ENCODE assay signal across 5 cellular contexts in genomic region chr2:159535261-159535660, GRCh38.
A peak's percentile ranks its signal among the peaks of the same experiment; 100 is the strongest.
DNase-seq lines count a peak whose midpoint lies in the region; ATAC-seq, FAIRE-seq and TF ChIP-seq lines count a peak whose summit lies in the region.
"Not testable (repeated sequence)": the region's sequence is repeated elsewhere in the genome, so short reads cannot be mapped to it uniquely, and the experiment has no call there.

No MANE protein-coding gene starts in this region.

- not testable (repeated sequence) for ATAC-seq in K562, HepG2

- not testable (repeated sequence) for H4K20me1 ChIP-seq in K562 (replicated peaks; ENCODE audit: control insufficient read depth, insufficient read depth, low read length); HepG2 (ENCODE audit: insufficient read depth, low read length)

- H3K9me3 ChIP-seq in K562 (replicated peaks; ENCODE audit: control insufficient read depth, insufficient read depth, low read depth, low read length); HepG2 (ENCODE audit: low read length); neutrophil: not testable (repeated sequence)

- 75% methylated on average over 4 of the region's 4 CpGs for whole genome bisulfite sequencing in K562 (ENCODE audit: insufficient coverage, low coverage, missing lambda C conversion rate)
- 81% methylated on average over 4 of the region's 4 CpGs for WGBS in HepG2 (ENCODE audit: low lambda C conversion rate)

- H3K9ac ChIP-seq in K562 (ENCODE audit: insufficient read depth in 1 of 2, low read depth in 2 of 2, low read length in 2 of 2); HepG2 (ENCODE audit: insufficient read depth, low read depth, low read length): not testable (repeated sequence)

- not testable (repeated sequence) for H2AFZ ChIP-seq in K562 (ENCODE audit: low read depth, low read length); HepG2 (ENCODE audit: low read length)

- BruUV-seq in K562 (replicated peaks; lab: Mats Ljungman, UMichigan); HepG2 (replicated peaks; lab: Mats Ljungman, UMichigan): not testable (repeated sequence)

- not testable (repeated sequence) for TF ChIP-seq CTCF in K562 (IDR thresholded peaks at IDR 0.05 in 2 of 3, conservative IDR thresholded peaks at IDR 0.05 in 1 of 3; ENCODE audit: insufficient read depth in 2 of 3, low read depth in 1 of 3, low read length in 3 of 3); HepG2 (CRISPR knock-in tag; IDR thresholded peaks at IDR 0.05); neutrophil (IDR thresholded peaks at IDR 0.05)

- H3K79me2 ChIP-seq in K562 (ENCODE audit: control insufficient read depth, insufficient read depth, low read length); HepG2 (ENCODE audit: insufficient read depth, low read length): not testable (repeated sequence)

- H3K27me3 ChIP-seq in K562 (ENCODE audit: control insufficient read depth in 2 of 2, insufficient read depth in 2 of 2, low read length in 2 of 2); HepG2 (ENCODE audit: control insufficient read depth in 1 of 2, insufficient read depth in 2 of 2, low read length in 2 of 2); neutrophil: not testable (repeated sequence)

- H3K4me3 ChIP-seq in K562; HepG2 (replicated peaks in 1 of 3; ENCODE audit: insufficient read depth in 1 of 3, low read depth in 2 of 3, low read length in 3 of 3); neutrophil (ENCODE audit: low read depth in 1 of 2, low read length in 1 of 2): not testable (repeated sequence)

- CTCF ChIA-PET in K562 (lab: Yijun Ruan, JAX; ENCODE audit: low intra/inter-chr PET ratio); HepG2 (lab: Yijun Ruan, JAX; ENCODE audit: low intra/inter-chr PET ratio, low total read pairs): not testable (repeated sequence)

- peak; percentile 27 for FAIRE-seq in A204.1 (lab: Jason Lieb, UNC)
- peak; percentile 7 for FAIRE-seq in TTC549 (lab: Jason Lieb, UNC)
- not testable (repeated sequence) for FAIRE-seq in K562 (lab: Jason Lieb, UNC); HepG2 (lab: Jason Lieb, UNC)

- not testable (repeated sequence) for TF ChIP-seq POLR2A in K562 (conservative IDR thresholded peaks at IDR 0.05); HepG2 (IDR thresholded peaks at IDR 0.05; ENCODE audit: insufficient read depth in 1 of 2, low read depth in 2 of 2, low read length in 2 of 2)

- intact Hi-C loops in K562 (cut with micrococcal nuclease); HepG2 (cut with micrococcal nuclease; ENCODE audit: unreplicated experiment): not testable (repeated sequence)

- H3K27ac ChIP-seq in K562 (ENCODE audit: extremely low read depth, low read depth, low read length); HepG2 (ENCODE audit: extremely low read length, insufficient read depth, low read length): not testable (repeated sequence)
- H3K27ac ChIP-seq in neutrophil = peak overlapping the region; percentile 49

- POLR2A ChIA-PET in K562 (lab: Yijun Ruan, JAX) (interaction anchor here (0.6 to 1.0 kb wide), 3 partner anchors 9 to 80 kb away, joined by 3 read pairs; no protein-coding TSS in a partner anchor), HepG2 (lab: Yijun Ruan, JAX) (interaction anchor here (1.4 kb wide), 1 partner anchor 177 kb away, joined by 3 read pairs; the partner anchor contains the start of gene MARCHF7)

- TF ChIP-seq RAD21 in K562 (CRISPR knock-in tag; conservative IDR thresholded peaks at IDR 0.05 in 1 of 2, IDR thresholded peaks at IDR 0.05 in 1 of 2); HepG2 (CRISPR knock-in tag; IDR thresholded peaks at IDR 0.05): not testable (repeated sequence)

- H3K36me3 ChIP-seq in K562 (ENCODE audit: control insufficient read depth, insufficient read depth, low read length); HepG2 (replicated peaks in 1 of 2; ENCODE audit: control insufficient read depth in 1 of 2, insufficient read depth in 2 of 2, low read length in 2 of 2); neutrophil: not testable (repeated sequence)

- in situ Hi-C loops in K562 (cut with MboI); HepG2 (cut with HindIII; ENCODE audit: extremely low pct_ligation_motif_present, low pct_unique_long_range_greater_than_20kb): not testable (repeated sequence)

- TF ChIP-seq EP300 in K562 (IDR thresholded peaks at IDR 0.05; ENCODE audit: low read length); HepG2 (IDR thresholded peaks at IDR 0.05; ENCODE audit: low read depth in 2 of 2, low read length in 2 of 2); HepG2 (CRISPR knock-in tag; IDR thresholded peaks at IDR 0.05; ENCODE audit: borderline replicate concordance): not testable (repeated sequence)

- not testable (repeated sequence) for H3K4me1 ChIP-seq in K562 (replicated peaks in 1 of 2; ENCODE audit: control insufficient read depth in 2 of 2, insufficient read depth in 2 of 2, low read length in 2 of 2); HepG2 (ENCODE audit: insufficient read depth, low read length)
- H3K4me1 ChIP-seq in neutrophil (ENCODE audit: control insufficient read depth in 1 of 2, insufficient read depth in 1 of 2, low read depth in 1 of 2, low read length in 1 of 2) = peaks cover 19 to 28% of the 10 kb centered on the region in 2 experiments

- DNase-seq in K562 (ENCODE audit: extremely low read depth in 1 of 4, low spot score in 3 of 4); HepG2 (ENCODE audit: low spot score): not testable (repeated sequence)

- H3K9me1 ChIP-seq in K562 (ENCODE audit: control insufficient read depth, insufficient read depth, low read length) = not testable (repeated sequence)

- not testable (repeated sequence) for H3K4me2 ChIP-seq in K562 (ENCODE audit: insufficient read depth, low read length); HepG2 (ENCODE audit: low read depth, low read length)

TF ChIP-seq in K562, 482 proteins besides CTCF, POLR2A, EP300 and RAD21:
- 0 out of 2 replicates have a peak, but pooled peaks have one; percentile 33 for TF ChIP-seq CEBPB (tag; IDR thresholded peaks at IDR 0.05)

TF ChIP-seq in HepG2, 621 proteins besides CTCF, POLR2A, EP300 and RAD21:
- TF ChIP-seq CEBPB (IDR thresholded peaks at IDR 0.05; ENCODE audit: borderline replicate concordance, low read depth, low read length) = peak; percentile 52; the same call in 1 of the 2 replicates
- 0 out of 2 replicates have a peak, but pooled peaks have one; percentile 23 for TF ChIP-seq CEBPG (CRISPR knock-in tag; IDR thresholded peaks at IDR 0.05)
